In the genomic region with DNA sequence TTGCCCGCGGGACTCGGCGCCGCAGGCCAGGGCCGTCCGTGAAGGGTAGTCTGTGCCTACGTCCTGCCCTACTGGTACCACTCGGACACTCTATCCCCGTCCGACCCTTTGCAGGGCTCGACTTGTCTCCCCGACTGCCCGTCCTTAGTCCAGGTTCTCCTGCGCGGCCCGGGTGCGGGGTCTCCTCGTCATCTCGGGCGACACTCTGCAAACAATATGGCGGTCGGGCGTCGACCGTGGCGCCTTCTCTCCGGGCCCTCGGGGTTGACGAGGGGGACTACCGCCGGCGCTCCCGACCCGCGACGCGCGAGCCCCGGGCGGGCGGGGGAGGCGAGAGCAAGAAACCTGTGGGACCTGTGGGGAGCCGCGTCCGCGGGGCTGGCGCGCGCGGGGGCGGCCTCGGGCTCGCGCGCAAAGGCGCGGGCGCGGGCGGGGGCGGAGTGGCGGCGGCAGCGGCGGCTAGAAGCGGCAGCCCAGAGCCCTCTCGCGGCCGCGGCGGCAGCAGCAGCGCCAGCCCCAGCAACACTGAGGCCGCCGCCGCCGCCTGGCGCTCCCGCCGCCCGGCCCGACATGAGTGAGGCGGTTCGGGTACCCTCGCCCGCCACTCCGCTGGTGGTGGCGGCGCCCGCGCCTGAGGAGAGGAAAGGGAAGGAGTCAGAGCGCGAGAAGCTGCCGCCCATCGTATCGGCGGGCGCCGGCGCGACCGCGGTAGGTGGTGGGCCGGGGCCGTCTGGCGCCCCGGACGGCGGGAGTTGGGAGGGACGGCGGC, we compare ENCODE assay signal across 2 cellular contexts.
A peak's percentile ranks its signal among the peaks of the same experiment; 100 is the strongest.
TF ChIP-seq lines count a peak whose summit lies in the region.

A gene with protein sequence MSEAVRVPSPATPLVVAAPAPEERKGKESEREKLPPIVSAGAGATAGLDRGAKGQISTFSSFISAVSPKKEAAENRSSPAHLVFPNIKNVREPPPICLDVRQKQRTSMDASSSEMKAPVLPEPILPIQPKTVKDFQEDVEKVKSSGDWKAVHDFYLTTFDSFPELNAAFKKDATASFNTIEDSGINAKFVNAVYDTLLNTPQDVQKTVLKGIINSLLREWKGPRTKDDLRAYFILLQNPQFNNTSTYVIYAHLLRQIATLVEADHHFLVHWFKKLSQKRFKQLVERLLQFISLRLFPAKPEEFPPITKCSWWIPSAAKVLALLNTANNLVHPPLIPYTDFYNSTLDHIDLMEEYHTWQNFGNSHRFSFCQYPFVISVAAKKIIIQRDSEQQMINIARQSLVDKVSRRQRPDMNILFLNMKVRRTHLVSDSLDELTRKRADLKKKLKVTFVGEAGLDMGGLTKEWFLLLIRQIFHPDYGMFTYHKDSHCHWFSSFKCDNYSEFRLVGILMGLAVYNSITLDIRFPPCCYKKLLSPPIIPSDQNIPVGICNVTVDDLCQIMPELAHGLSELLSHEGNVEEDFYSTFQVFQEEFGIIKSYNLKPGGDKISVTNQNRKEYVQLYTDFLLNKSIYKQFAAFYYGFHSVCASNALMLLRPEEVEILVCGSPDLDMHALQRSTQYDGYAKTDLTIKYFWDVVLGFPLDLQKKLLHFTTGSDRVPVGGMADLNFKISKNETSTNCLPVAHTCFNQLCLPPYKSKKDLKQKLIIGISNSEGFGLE (plus strand): TSS at position 476 of the 769 bp plus-strand sequence. CDS start 95 bp downstream, at position 571.

TF ChIP-seq in HEK293, 187 proteins besides CTCF, POLR2A, EP300 and RAD21 (continued from another document and continues in another):
- TF ChIP-seq ZNF394 (tag by site-specific recombination; IDR thresholded peaks at IDR 0.05; ENCODE audit: borderline replicate concordance), result no peak; the same call in 1 of the 2 replicates
- no peak for TF ChIP-seq ZNF157 (tag by site-specific recombination; IDR thresholded peaks at IDR 0.05)
- peak; percentile 86; the same call in 1 of the 2 replicates for TF ChIP-seq ZBTB20 (tag by site-specific recombination; IDR thresholded peaks at IDR 0.05)
- no peak for TF ChIP-seq ZNF433 (tag by site-specific recombination; IDR thresholded peaks at IDR 0.05; ENCODE audit: low read depth)
- no peak for TF ChIP-seq ZNF266 (tag by site-specific recombination; IDR thresholded peaks at IDR 0.05; ENCODE audit: low read depth)
- TF ChIP-seq, protein P1, sequence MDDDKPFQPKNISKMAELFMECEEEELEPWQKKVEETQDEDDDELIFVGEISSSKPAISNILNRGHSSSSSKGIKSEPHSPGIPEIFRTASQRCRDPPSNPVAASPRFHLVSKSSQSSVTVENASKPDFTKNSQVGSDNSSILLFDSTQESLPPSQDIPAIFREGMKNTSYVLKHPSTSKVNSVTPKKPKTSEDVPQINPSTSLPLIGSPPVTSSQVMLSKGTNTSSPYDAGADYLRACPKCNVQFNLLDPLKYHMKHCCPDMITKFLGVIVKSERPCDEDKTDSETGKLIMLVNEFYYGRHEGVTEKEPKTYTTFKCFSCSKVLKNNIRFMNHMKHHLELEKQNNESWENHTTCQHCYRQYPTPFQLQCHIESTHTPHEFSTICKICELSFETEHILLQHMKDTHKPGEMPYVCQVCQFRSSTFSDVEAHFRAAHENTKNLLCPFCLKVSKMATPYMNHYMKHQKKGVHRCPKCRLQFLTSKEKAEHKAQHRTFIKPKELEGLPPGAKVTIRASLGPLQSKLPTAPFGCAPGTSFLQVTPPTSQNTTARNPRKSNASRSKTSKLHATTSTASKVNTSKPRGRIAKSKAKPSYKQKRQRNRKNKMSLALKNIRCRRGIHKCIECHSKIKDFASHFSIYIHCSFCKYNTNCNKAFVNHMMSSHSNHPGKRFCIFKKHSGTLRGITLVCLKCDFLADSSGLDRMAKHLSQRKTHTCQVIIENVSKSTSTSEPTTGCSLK (tag by site-specific recombination; IDR thresholded peaks at IDR 0.05), result no peak
- no peak; the same call in 1 of the 2 replicates for TF ChIP-seq SP3 (tag by site-specific recombination; IDR thresholded peaks at IDR 0.05)
- no peak for TF ChIP-seq ZNF48 (tag by site-specific recombination; IDR thresholded peaks at IDR 0.05)
- no peak for TF ChIP-seq ZNF366 (tag by site-specific recombination; conservative IDR thresholded peaks at IDR 0.05)
- TF ChIP-seq ZNF391 (tag by site-specific recombination; IDR thresholded peaks at IDR 0.05; ENCODE audit: borderline replicate concordance, low read depth), result no peak
- peak; percentile 94 for TF ChIP-seq ZBTB8A (tag by site-specific recombination; IDR thresholded peaks at IDR 0.05)
- TF ChIP-seq, protein P2, sequence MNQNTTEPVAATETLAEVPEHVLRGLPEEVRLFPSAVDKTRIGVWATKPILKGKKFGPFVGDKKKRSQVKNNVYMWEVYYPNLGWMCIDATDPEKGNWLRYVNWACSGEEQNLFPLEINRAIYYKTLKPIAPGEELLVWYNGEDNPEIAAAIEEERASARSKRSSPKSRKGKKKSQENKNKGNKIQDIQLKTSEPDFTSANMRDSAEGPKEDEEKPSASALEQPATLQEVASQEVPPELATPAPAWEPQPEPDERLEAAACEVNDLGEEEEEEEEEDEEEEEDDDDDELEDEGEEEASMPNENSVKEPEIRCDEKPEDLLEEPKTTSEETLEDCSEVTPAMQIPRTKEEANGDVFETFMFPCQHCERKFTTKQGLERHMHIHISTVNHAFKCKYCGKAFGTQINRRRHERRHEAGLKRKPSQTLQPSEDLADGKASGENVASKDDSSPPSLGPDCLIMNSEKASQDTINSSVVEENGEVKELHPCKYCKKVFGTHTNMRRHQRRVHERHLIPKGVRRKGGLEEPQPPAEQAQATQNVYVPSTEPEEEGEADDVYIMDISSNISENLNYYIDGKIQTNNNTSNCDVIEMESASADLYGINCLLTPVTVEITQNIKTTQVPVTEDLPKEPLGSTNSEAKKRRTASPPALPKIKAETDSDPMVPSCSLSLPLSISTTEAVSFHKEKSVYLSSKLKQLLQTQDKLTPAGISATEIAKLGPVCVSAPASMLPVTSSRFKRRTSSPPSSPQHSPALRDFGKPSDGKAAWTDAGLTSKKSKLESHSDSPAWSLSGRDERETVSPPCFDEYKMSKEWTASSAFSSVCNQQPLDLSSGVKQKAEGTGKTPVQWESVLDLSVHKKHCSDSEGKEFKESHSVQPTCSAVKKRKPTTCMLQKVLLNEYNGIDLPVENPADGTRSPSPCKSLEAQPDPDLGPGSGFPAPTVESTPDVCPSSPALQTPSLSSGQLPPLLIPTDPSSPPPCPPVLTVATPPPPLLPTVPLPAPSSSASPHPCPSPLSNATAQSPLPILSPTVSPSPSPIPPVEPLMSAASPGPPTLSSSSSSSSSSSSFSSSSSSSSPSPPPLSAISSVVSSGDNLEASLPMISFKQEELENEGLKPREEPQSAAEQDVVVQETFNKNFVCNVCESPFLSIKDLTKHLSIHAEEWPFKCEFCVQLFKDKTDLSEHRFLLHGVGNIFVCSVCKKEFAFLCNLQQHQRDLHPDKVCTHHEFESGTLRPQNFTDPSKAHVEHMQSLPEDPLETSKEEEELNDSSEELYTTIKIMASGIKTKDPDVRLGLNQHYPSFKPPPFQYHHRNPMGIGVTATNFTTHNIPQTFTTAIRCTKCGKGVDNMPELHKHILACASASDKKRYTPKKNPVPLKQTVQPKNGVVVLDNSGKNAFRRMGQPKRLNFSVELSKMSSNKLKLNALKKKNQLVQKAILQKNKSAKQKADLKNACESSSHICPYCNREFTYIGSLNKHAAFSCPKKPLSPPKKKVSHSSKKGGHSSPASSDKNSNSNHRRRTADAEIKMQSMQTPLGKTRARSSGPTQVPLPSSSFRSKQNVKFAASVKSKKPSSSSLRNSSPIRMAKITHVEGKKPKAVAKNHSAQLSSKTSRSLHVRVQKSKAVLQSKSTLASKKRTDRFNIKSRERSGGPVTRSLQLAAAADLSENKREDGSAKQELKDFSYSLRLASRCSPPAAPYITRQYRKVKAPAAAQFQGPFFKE (tag by site-specific recombination; IDR thresholded peaks at IDR 0.05; ENCODE audit: borderline replicate concordance), result no peak
- TF ChIP-seq GLIS1 (tag by site-specific recombination; IDR thresholded peaks at IDR 0.05), result no peak
- TF ChIP-seq, protein P3, sequence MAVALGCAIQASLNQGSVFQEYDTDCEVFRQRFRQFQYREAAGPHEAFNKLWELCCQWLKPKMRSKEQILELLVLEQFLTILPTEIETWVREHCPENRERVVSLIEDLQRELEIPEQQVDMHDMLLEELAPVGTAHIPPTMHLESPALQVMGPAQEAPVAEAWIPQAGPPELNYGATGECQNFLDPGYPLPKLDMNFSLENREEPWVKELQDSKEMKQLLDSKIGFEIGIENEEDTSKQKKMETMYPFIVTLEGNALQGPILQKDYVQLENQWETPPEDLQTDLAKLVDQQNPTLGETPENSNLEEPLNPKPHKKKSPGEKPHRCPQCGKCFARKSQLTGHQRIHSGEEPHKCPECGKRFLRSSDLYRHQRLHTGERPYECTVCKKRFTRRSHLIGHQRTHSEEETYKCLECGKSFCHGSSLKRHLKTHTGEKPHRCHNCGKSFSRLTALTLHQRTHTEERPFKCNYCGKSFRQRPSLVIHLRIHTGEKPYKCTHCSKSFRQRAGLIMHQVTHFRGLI (tag by site-specific recombination; IDR thresholded peaks at IDR 0.05), result 0 out of 2 replicates have a peak, but pooled peaks have one; percentile 15

TF ChIP-seq in K562, 482 proteins besides CTCF, POLR2A, EP300 and RAD21 (continued from another document and continues in another):
- TF ChIP-seq, protein P4, sequence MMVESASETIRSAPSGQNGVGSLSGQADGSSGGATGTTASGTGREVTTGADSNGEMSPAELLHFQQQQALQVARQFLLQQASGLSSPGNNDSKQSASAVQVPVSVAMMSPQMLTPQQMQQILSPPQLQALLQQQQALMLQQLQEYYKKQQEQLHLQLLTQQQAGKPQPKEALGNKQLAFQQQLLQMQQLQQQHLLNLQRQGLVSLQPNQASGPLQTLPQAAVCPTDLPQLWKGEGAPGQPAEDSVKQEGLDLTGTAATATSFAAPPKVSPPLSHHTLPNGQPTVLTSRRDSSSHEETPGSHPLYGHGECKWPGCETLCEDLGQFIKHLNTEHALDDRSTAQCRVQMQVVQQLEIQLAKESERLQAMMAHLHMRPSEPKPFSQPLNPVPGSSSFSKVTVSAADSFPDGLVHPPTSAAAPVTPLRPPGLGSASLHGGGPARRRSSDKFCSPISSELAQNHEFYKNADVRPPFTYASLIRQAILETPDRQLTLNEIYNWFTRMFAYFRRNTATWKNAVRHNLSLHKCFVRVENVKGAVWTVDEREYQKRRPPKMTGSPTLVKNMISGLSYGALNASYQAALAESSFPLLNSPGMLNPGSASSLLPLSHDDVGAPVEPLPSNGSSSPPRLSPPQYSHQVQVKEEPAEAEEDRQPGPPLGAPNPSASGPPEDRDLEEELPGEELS (CRISPR knock-in tag; IDR thresholded peaks at IDR 0.05; ENCODE audit: borderline replicate concordance), result no peak
- TF ChIP-seq MCM2 (IDR thresholded peaks at IDR 0.05; ENCODE audit: low read depth), result no peak
- TF ChIP-seq, protein P5, sequence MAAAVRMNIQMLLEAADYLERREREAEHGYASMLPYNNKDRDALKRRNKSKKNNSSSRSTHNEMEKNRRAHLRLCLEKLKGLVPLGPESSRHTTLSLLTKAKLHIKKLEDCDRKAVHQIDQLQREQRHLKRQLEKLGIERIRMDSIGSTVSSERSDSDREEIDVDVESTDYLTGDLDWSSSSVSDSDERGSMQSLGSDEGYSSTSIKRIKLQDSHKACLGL (CRISPR knock-in tag; IDR thresholded peaks at IDR 0.05; ENCODE audit: borderline replicate concordance, poor library complexity, severe bottlenecking), result no peak
- TF ChIP-seq KHSRP (IDR thresholded peaks at IDR 0.05), result no peak
- no peak for TF ChIP-seq EHMT2 (IDR thresholded peaks at IDR 0.05)
- TF ChIP-seq, protein P6, sequence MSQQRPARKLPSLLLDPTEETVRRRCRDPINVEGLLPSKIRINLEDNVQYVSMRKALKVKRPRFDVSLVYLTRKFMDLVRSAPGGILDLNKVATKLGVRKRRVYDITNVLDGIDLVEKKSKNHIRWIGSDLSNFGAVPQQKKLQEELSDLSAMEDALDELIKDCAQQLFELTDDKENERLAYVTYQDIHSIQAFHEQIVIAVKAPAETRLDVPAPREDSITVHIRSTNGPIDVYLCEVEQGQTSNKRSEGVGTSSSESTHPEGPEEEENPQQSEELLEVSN (IDR thresholded peaks at IDR 0.05; ENCODE audit: borderline replicate concordance in 1 of 2, extremely low read depth in 1 of 2, insufficient read depth in 1 of 2, insufficient read length in 1 of 2, low read depth in 1 of 2, low read length in 1 of 2, poor library complexity in 1 of 2, severe bottlenecking in 1 of 2), result peak in 1 of 2 experiments; percentile 42
- TF ChIP-seq, protein P7, sequence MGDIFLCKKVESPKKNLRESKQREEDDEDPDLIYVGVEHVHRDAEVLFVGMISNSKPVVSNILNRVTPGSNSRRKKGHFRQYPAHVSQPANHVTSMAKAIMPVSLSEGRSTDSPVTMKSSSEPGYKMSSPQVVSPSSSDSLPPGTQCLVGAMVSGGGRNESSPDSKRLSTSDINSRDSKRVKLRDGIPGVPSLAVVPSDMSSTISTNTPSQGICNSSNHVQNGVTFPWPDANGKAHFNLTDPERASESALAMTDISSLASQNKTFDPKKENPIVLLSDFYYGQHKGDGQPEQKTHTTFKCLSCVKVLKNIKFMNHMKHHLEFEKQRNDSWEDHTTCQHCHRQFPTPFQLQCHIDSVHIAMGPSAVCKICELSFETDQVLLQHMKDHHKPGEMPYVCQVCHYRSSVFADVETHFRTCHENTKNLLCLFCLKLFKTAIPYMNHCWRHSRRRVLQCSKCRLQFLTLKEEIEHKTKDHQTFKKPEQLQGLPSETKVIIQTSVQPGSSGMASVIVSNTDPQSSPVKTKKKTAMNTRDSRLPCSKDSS (IDR thresholded peaks at IDR 0.05; ENCODE audit: low read depth, partially characterized antibody), result no peak
- TF ChIP-seq SAFB (IDR thresholded peaks at IDR 0.05; ENCODE audit: borderline replicate concordance, low read depth, low read length), result peak; percentile 64; the same call in 1 of the 2 replicates
- TF ChIP-seq TBP (optimal IDR thresholded peaks at IDR 0.05; ENCODE audit: low read depth, low read length), result peak; percentile 72
- TF ChIP-seq FOXM1 (IDR thresholded peaks at IDR 0.05; ENCODE audit: low read depth), result no peak
- 0 out of 2 replicates have a peak, but pooled peaks have one; percentile 56 for TF ChIP-seq FOXM1 (CRISPR knock-in tag; IDR thresholded peaks at IDR 0.05; ENCODE audit: low read depth)
- no peak for TF ChIP-seq KAT2B (IDR thresholded peaks at IDR 0.05; ENCODE audit: low read depth, low read length)
- TF ChIP-seq RNF2 (IDR thresholded peaks at IDR 0.05), result no peak
- TF ChIP-seq, protein P8, sequence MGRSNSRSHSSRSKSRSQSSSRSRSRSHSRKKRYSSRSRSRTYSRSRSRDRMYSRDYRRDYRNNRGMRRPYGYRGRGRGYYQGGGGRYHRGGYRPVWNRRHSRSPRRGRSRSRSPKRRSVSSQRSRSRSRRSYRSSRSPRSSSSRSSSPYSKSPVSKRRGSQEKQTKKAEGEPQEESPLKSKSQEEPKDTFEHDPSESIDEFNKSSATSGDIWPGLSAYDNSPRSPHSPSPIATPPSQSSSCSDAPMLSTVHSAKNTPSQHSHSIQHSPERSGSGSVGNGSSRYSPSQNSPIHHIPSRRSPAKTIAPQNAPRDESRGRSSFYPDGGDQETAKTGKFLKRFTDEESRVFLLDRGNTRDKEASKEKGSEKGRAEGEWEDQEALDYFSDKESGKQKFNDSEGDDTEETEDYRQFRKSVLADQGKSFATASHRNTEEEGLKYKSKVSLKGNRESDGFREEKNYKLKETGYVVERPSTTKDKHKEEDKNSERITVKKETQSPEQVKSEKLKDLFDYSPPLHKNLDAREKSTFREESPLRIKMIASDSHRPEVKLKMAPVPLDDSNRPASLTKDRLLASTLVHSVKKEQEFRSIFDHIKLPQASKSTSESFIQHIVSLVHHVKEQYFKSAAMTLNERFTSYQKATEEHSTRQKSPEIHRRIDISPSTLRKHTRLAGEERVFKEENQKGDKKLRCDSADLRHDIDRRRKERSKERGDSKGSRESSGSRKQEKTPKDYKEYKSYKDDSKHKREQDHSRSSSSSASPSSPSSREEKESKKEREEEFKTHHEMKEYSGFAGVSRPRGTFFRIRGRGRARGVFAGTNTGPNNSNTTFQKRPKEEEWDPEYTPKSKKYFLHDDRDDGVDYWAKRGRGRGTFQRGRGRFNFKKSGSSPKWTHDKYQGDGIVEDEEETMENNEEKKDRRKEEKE (IDR thresholded peaks at IDR 0.05; ENCODE audit: borderline replicate concordance in 1 of 2, control insufficient read depth in 1 of 2, low read depth in 2 of 2, low read length in 1 of 2), result no peak
